ENCODE assay signal across 21 cellular contexts in the genomic region with DNA sequence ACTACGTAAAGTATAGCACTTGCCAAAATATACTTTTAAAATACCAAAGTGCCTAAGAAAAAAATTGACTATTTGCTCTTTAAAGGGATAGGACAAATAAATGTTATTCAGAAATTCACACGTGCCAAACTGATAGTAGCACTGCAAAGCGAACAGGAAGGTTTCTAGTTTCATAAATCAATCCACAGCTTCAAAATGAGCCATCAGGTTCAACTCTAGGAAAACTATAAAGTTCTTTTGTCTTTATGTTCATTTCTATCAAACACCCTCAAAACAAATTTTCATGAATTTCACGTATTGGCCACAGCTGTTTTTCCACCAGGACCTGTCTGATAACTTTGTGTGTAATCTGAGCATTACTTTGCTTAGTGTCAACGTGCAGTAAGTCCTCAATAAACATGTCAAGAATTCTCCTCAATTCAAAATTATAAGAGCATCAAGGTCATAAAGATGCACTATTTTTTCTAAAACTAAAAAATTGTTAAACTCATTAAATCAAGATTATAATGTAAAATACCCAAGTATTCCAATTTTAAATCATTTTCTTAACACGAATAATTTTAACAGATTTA. TPM values are rescaled to one million over a fixed set of nuclear protein-coding genes. Genes with fewer than 3 reads are reported as not detected.
DNase-seq lines count a peak whose midpoint lies in the region; ATAC-seq and TF ChIP-seq lines count a peak whose summit lies in the region.
"Had no signal": no experiment of that assay in that cellular context is flagged by ENCODE, and none has a peak within 500 bp of the region (broad histone marks: within the 10 kb centered on the region; RNA-seq: fewer than 3 reads in every experiment).

No MANE protein-coding gene starts in this region.

- 0 out of 2 replicates have a peak, but pooled peaks cover 4% of the 10 kb centered on the region for H3K4me1 ChIP-seq in HEK293 (ENCODE audit: control insufficient read depth, insufficient read depth, low read length)
- peaks cover 11% of the 10 kb centered on the region for H3K4me1 ChIP-seq in hepatocyte (ENCODE audit: insufficient read depth)
- H3K4me1 ChIP-seq in subcutaneous abdominal adipose tissue (ENCODE audit: control insufficient read depth in 5 of 5, insufficient read depth in 5 of 5, low read length in 5 of 5), result peaks cover 4 to 37% (median 33%) of the 10 kb centered on the region in 5 donors

- peak overlapping the region; percentile 88 for H3K4me3 Mint-ChIP-seq in WTC11
- H3K4me3 Mint-ChIP-seq in activated naive CD4-positive, alpha-beta T cell treated with anti-CD3 and anti-CD28 coated beads, Interleukin-2, amount 10 ng/mL, durations not matched to agents 7 days and 5 days, result no peak overlapping the region
- H3K4me3 Mint-ChIP-seq: activated CD4-positive, alpha-beta T cell treated with anti-CD3 and anti-CD28 coated beads, Interleukin-2, amount 10 ng/mL, durations not matched to agents 24 days and 14 days had no signal

- H3K9ac ChIP-seq in subcutaneous abdominal adipose tissue (ENCODE audit: low read length in 5 of 5), result no peak overlapping the region
- H3K9ac ChIP-seq: parathyroid adenoma had no signal

- ATAC-seq in WTC11, result no peak
- no peak for ATAC-seq in GM21423 (IDR thresholded peaks at IDR 0.05; ENCODE audit: unreplicated experiment)

- H3K79me2 ChIP-seq in hepatocyte, result peaks cover 72% of the 10 kb centered on the region

- CTCF ChIA-PET in HEK293 (lab: Yijun Ruan, JAX) (no interaction called here), WTC11 (lab: Charles Lee) (interaction anchor here (1.1 kb wide), 1 partner anchor 23 kb away, joined by 5 read pairs; no protein-coding TSS in a partner anchor)
- CTCF ChIA-PET in activated naive CD4-positive, alpha-beta T cell treated with anti-CD3 and anti-CD28 coated beads, Interleukin-2, amount 10 ng/mL, durations not matched to agents 7 days and 5 days (lab: Charles Lee), result no interaction called here

- H3K9me3 Mint-ChIP-seq in WTC11, result peaks cover 12% of the 10 kb centered on the region
- H3K9me3 Mint-ChIP-seq in activated naive CD4-positive, alpha-beta T cell treated with anti-CD3 and anti-CD28 coated beads, Interleukin-2, amount 10 ng/mL, durations not matched to agents 7 days and 5 days, result peaks cover 3% of the 10 kb centered on the region

- POLR2A ChIA-PET in HEK293 (lab: Yijun Ruan, JAX) (no interaction called here), WTC11 (lab: Charles Lee) (no interaction called here)

- no peak overlapping the region for H2AFZ ChIP-seq in hepatocyte
- H2AFZ ChIP-seq: parathyroid adenoma had no signal

- no peaks in the 10 kb centered on the region for H3K27me3 ChIP-seq in hepatocyte
- H3K27me3 ChIP-seq in subcutaneous abdominal adipose tissue (ENCODE audit: control insufficient read depth in 5 of 5, insufficient read depth in 4 of 5, low read length in 5 of 5), result no peaks in the 10 kb centered on the region
- H3K27me3 ChIP-seq: vagina had no signal

- H3K4me3 ChIP-seq in HEK293 (ENCODE audit: low read depth, low read length) (peak overlapping the region; percentile 17; the same call in 1 of the 2 replicates), hepatocyte (no peak overlapping the region), subcutaneous abdominal adipose tissue (ENCODE audit: low read depth in 1 of 5, low read length in 5 of 5) (no peak overlapping the region), foreskin fibroblast (ENCODE audit: low read depth in 1 of 2, low read length in 2 of 2) (no peak overlapping the region)
- H3K4me3 ChIP-seq: skin epidermis, vagina had no signal

- H3K27ac Mint-ChIP-seq in WTC11, result peak overlapping the region; percentile 84
- H3K27ac Mint-ChIP-seq in activated naive CD4-positive, alpha-beta T cell treated with anti-CD3 and anti-CD28 coated beads, Interleukin-2, amount 10 ng/mL, durations not matched to agents 7 days and 5 days, result no peak overlapping the region
- H3K27ac Mint-ChIP-seq: activated CD4-positive, alpha-beta T cell treated with anti-CD3 and anti-CD28 coated beads, Interleukin-2, amount 10 ng/mL, durations not matched to agents 24 days and 14 days had no signal

- 39% methylated on average over 6 of the region's 6 CpGs for WGBS in hepatocyte (ENCODE audit: low lambda C conversion rate, missing lambda C conversion rate)

- DNase-seq in WTC11 (ENCODE audit: low spot score) (no peak), hepatocyte (ENCODE audit: low spot score) (no peak), NCI-H1105 (lab: John Stamatoyannopoulos, UW) (no peak), foreskin fibroblast (no peak)
- DNase-seq in activated naive CD4-positive, alpha-beta T cell treated with anti-CD3 and anti-CD28 coated beads, Interleukin-2, amount 10 ng/mL, durations not matched to agents 7 days and 5 days, result no peak
- DNase-seq: activated CD4-positive, alpha-beta T cell treated with anti-CD3 and anti-CD28 coated beads, Interleukin-2, amount 10 ng/mL, durations not matched to agents 24 days and 14 days; activated CD8-positive, alpha-beta memory T cell treated with anti-CD3 and anti-CD28 coated beads, Interleukin-2, amount 50 U/mL, for 4 hours; activated gamma-delta T cell; amniotic stem cell; Calu3; NCI-H1694; NCI-H226; RPMI8226; stimulated activated CD4-positive, alpha-beta T cell treated with anti-CD3 and anti-CD28 coated beads, Interleukin-4, amount 100 ng/mL, for 24 hours had no signal

- no peak overlapping the region for H3K27ac ChIP-seq in HEK293 (ENCODE audit: extremely low read depth, low read depth, low read length)
- no peak overlapping the region for H3K27ac ChIP-seq in hepatocyte
- peak overlapping the region; percentile 84 for H3K27ac ChIP-seq in subcutaneous abdominal adipose tissue (ENCODE audit: low read depth, low read length)
- H3K27ac ChIP-seq: epithelial cell of prostate, parathyroid adenoma, vagina had no signal

- peaks cover 31% of the 10 kb centered on the region for H4K20me1 ChIP-seq in hepatocyte (ENCODE audit: insufficient read depth, poor library complexity, severe bottlenecking)

- H3K9me3 ChIP-seq in HEK293 (ENCODE audit: control insufficient read depth, insufficient read depth, low read depth, low read length) (no peaks in the 10 kb centered on the region), hepatocyte (ENCODE audit: low read depth) (no peaks in the 10 kb centered on the region), subcutaneous abdominal adipose tissue (ENCODE audit: control insufficient read depth in 5 of 5, low read length in 5 of 5) (no peaks in the 10 kb centered on the region)
- H3K9me3 ChIP-seq: vagina had no signal

- no peaks in the 10 kb centered on the region for H3K36me3 ChIP-seq in HEK293 (ENCODE audit: control insufficient read depth in 2 of 2, insufficient read depth in 1 of 2, low read length in 2 of 2)
- no peaks in the 10 kb centered on the region for H3K36me3 ChIP-seq in hepatocyte (replicated peaks; ENCODE audit: insufficient read depth, low read depth)
- no peaks in the 10 kb centered on the region for H3K36me3 ChIP-seq in subcutaneous abdominal adipose tissue (ENCODE audit: control insufficient read depth in 5 of 5, insufficient read depth in 5 of 5, low read length in 5 of 5)
- H3K36me3 ChIP-seq: vagina had no signal

- H3K27me3 Mint-ChIP-seq in WTC11 (ENCODE audit: low read depth), result peaks cover 29% of the 10 kb centered on the region
- peaks cover 42% of the 10 kb centered on the region for H3K27me3 Mint-ChIP-seq in activated naive CD4-positive, alpha-beta T cell treated with anti-CD3 and anti-CD28 coated beads, Interleukin-2, amount 10 ng/mL, durations not matched to agents 7 days and 5 days

- no peak for TF ChIP-seq CTCF in HEK293 (tag by site-specific recombination; IDR thresholded peaks at IDR 0.05)
- no peak for TF ChIP-seq CTCF in WTC11 (IDR thresholded peaks at IDR 0.05)
- no peak for TF ChIP-seq CTCF in hepatocyte (IDR thresholded peaks at IDR 0.05; ENCODE audit: poor library complexity)
- no peak for TF ChIP-seq CTCF in foreskin fibroblast (IDR thresholded peaks at IDR 0.05; ENCODE audit: low read depth, low read length)

- peaks cover 45% of the 10 kb centered on the region for H3K4me1 Mint-ChIP-seq in WTC11
- peaks cover 22% of the 10 kb centered on the region for H3K4me1 Mint-ChIP-seq in activated naive CD4-positive, alpha-beta T cell treated with anti-CD3 and anti-CD28 coated beads, Interleukin-2, amount 10 ng/mL, durations not matched to agents 7 days and 5 days

- peaks cover 11% of the 10 kb centered on the region for H3K36me3 Mint-ChIP-seq in WTC11
- no peaks in the 10 kb centered on the region for H3K36me3 Mint-ChIP-seq in activated naive CD4-positive, alpha-beta T cell treated with anti-CD3 and anti-CD28 coated beads, Interleukin-2, amount 10 ng/mL, durations not matched to agents 7 days and 5 days

- no peaks in the 10 kb centered on the region for H3K9me2 ChIP-seq in hepatocyte (replicated peaks; ENCODE audit: insufficient read depth)

- peak overlapping the region; percentile 69 for H3K4me2 ChIP-seq in hepatocyte

TF ChIP-seq in HEK293, 187 proteins besides CTCF, POLR2A, EP300 and RAD21 (continues in another document):
- TF ChIP-seq ZNF394 (tag by site-specific recombination; IDR thresholded peaks at IDR 0.05; ENCODE audit: borderline replicate concordance) (no peak), ZNF121 (tag by site-specific recombination; IDR thresholded peaks at IDR 0.05) (no peak)
- TF ChIP-seq, protein P1, sequence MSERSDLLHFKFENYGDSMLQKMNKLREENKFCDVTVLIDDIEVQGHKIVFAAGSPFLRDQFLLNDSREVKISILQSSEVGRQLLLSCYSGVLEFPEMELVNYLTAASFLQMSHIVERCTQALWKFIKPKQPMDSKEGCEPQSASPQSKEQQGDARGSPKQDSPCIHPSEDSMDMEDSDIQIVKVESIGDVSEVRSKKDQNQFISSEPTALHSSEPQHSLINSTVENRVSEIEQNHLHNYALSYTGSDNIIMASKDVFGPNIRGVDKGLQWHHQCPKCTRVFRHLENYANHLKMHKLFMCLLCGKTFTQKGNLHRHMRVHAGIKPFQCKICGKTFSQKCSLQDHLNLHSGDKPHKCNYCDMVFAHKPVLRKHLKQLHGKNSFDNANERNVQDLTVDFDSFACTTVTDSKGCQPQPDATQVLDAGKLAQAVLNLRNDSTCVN (tag by site-specific recombination; optimal IDR thresholded peaks at IDR 0.05), result no peak

TF ChIP-seq in WTC11, 78 proteins besides CTCF, POLR2A, EP300 and RAD21 (continues in another document):
- no peak for TF ChIP-seq TEAD4 (CRISPR knock-in tag; IDR thresholded peaks at IDR 0.05)
- TF ChIP-seq, protein P2, sequence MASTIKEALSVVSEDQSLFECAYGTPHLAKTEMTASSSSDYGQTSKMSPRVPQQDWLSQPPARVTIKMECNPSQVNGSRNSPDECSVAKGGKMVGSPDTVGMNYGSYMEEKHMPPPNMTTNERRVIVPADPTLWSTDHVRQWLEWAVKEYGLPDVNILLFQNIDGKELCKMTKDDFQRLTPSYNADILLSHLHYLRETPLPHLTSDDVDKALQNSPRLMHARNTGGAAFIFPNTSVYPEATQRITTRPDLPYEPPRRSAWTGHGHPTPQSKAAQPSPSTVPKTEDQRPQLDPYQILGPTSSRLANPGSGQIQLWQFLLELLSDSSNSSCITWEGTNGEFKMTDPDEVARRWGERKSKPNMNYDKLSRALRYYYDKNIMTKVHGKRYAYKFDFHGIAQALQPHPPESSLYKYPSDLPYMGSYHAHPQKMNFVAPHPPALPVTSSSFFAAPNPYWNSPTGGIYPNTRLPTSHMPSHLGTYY (CRISPR knock-in tag; IDR thresholded peaks at IDR 0.05), result no peak

RNA-seq across cellular contexts. Expression of a gene that starts 3.0 kb away (rescaled TPM):
- total RNA-seq in WTC11 (2021) (56.2 to 61.0 TPM (median 58.5 TPM) in 3 replicates), hepatocyte (39.6 and 42.4 TPM in 2 replicates)
- polyA plus RNA-seq in hepatocyte, result 62.4 and 64.9 TPM in 2 replicates
